In genomic region chr16:68357923-68358322, GRCh38 we compare ENCODE assay signal across 22 cellular contexts. TPM values are rescaled to one million over a fixed set of nuclear protein-coding genes. Genes with fewer than 3 reads are reported as not detected.
DNase-seq lines count a peak whose midpoint lies in the region; ATAC-seq, FAIRE-seq and TF ChIP-seq lines count a peak whose summit lies in the region.
"Had no signal": no experiment of that assay in that cellular context is flagged by ENCODE, and none has a peak within 500 bp of the region (broad histone marks: within the 10 kb centered on the region; RNA-seq: fewer than 3 reads in every experiment).

No MANE protein-coding gene starts in this region.

- 86 to 94% methylated on average over 2 to 11 of the region's 11 CpGs for WGBS in transverse colon (ENCODE audit: low coverage in 1 of 2), 2 donors

- peaks cover 65% of the 10 kb centered on the region for H3K36me3 Mint-ChIP-seq in activated CD8-positive, alpha-beta T cell treated with anti-CD3 and anti-CD28 coated beads, Interleukin-2, amount 10 ng/mL, durations not matched to agents 7 days and 5 days (ENCODE audit: low read depth)
- peaks cover 45% of the 10 kb centered on the region for H3K36me3 Mint-ChIP-seq in activated CD8-positive, alpha-beta T cell treated with anti-CD3 and anti-CD28 coated beads for 36 hours (ENCODE audit: low read depth)
- peaks cover 11% of the 10 kb centered on the region for H3K36me3 Mint-ChIP-seq in T-helper 17 cell (ENCODE audit: low read depth)

- TF ChIP-seq EP300 in transverse colon (IDR thresholded peaks at IDR 0.05; ENCODE audit: low read depth) = no peak

- TF ChIP-seq POLR2A in transverse colon (IDR thresholded peaks at IDR 0.05) (peak; percentile 24), GM12892 (IDR thresholded peaks at IDR 0.05; ENCODE audit: low read depth, low read length) (no peak)

- H3K4me3 ChIP-seq in transverse colon = no peak overlapping the region
- H3K4me3 ChIP-seq: GM12878 had no signal

- peaks cover 0 to 14% (median 0%) of the 10 kb centered on the region in 4 donors for H3K4me1 ChIP-seq in transverse colon

- H3K27ac Mint-ChIP-seq in activated CD8-positive, alpha-beta T cell treated with anti-CD3 and anti-CD28 coated beads, Interleukin-2, amount 10 ng/mL, durations not matched to agents 7 days and 5 days = peak overlapping the region; percentile 57
- H3K27ac Mint-ChIP-seq in activated CD8-positive, alpha-beta T cell treated with anti-CD3 and anti-CD28 coated beads for 36 hours = no peak overlapping the region
- H3K27ac Mint-ChIP-seq in T-helper 17 cell = no peak overlapping the region
- H3K27ac Mint-ChIP-seq: B cell had no signal

- peaks cover 0 to 21% (median 7%) of the 10 kb centered on the region in 4 donors for H3K36me3 ChIP-seq in transverse colon

- no peak for TF ChIP-seq CTCF in activated CD8-positive, alpha-beta T cell treated with anti-CD3 and anti-CD28 coated beads for 36 hours (IDR thresholded peaks at IDR 0.05)
- no peak for TF ChIP-seq CTCF in transverse colon (IDR thresholded peaks at IDR 0.05)

- no peak overlapping the region for H3K4me3 Mint-ChIP-seq in activated CD8-positive, alpha-beta T cell treated with anti-CD3 and anti-CD28 coated beads, Interleukin-2, amount 10 ng/mL, durations not matched to agents 7 days and 5 days
- no peak overlapping the region for H3K4me3 Mint-ChIP-seq in activated CD8-positive, alpha-beta T cell treated with anti-CD3 and anti-CD28 coated beads for 36 hours
- H3K4me3 Mint-ChIP-seq in T-helper 17 cell = peak overlapping the region; percentile 65
- H3K4me3 Mint-ChIP-seq: B cell had no signal

- H3K4me1 Mint-ChIP-seq in activated CD8-positive, alpha-beta T cell treated with anti-CD3 and anti-CD28 coated beads, Interleukin-2, amount 10 ng/mL, durations not matched to agents 7 days and 5 days (ENCODE audit: low read depth) = peaks cover 48% of the 10 kb centered on the region
- peaks cover 34% of the 10 kb centered on the region for H3K4me1 Mint-ChIP-seq in activated CD8-positive, alpha-beta T cell treated with anti-CD3 and anti-CD28 coated beads for 36 hours (ENCODE audit: low read depth)
- H3K4me1 Mint-ChIP-seq in T-helper 17 cell = peaks cover 17% of the 10 kb centered on the region

- no peaks in the 10 kb centered on the region for H3K9me3 Mint-ChIP-seq in activated CD8-positive, alpha-beta T cell treated with anti-CD3 and anti-CD28 coated beads, Interleukin-2, amount 10 ng/mL, durations not matched to agents 7 days and 5 days (ENCODE audit: insufficient read depth)
- H3K9me3 Mint-ChIP-seq in activated CD8-positive, alpha-beta T cell treated with anti-CD3 and anti-CD28 coated beads for 36 hours = no peaks in the 10 kb centered on the region
- H3K9me3 Mint-ChIP-seq: CD4-positive, alpha-beta memory T cell had no signal

- DNase-seq in activated CD8-positive, alpha-beta T cell treated with anti-CD3 and anti-CD28 coated beads, Interleukin-2, amount 10 ng/mL, durations not matched to agents 7 days and 5 days = no peak
- no peak for DNase-seq in activated CD8-positive, alpha-beta T cell treated with anti-CD3 and anti-CD28 coated beads for 36 hours
- DNase-seq in T-helper 17 cell = no peak
- no peak for DNase-seq in left colon
- DNase-seq in transverse colon = no peak
- no peak for DNase-seq in AML-193 (lab: John Stamatoyannopoulos, UW)
- no peak for DNase-seq in SIG-M5 (lab: John Stamatoyannopoulos, UW)
- DNase-seq in GM12892 (ENCODE audit: insufficient read length) = no peak
- DNase-seq: 8988T; CD4-positive, alpha-beta memory T cell; EL; GOT3; NCI-H1105 treated with DMSO at 0.1 percent for 48 hours; NCI-H1694; NCI-H2081 treated with DMSO at 0.1 percent for 48 hours; NCI-H774; OCI-M1; SHP77 treated with DMSO at 0.1 percent for 48 hours had no signal

- CTCF ChIA-PET in activated CD8-positive, alpha-beta T cell treated with anti-CD3 and anti-CD28 coated beads, Interleukin-2, amount 10 ng/mL, durations not matched to agents 7 days and 5 days (lab: Charles Lee) = interaction anchor here (1.1 to 6.0 kb wide), 4 partner anchors 11 to 163 kb away, joined by 4 to 34 read pairs (median 6); no protein-coding TSS in a partner anchor
- CTCF ChIA-PET in activated CD8-positive, alpha-beta T cell treated with anti-CD3 and anti-CD28 coated beads for 36 hours (lab: Charles Lee) = interaction anchor here (0.9 to 5.3 kb wide), 4 partner anchors 10 to 163 kb away, joined by 3 to 28 read pairs (median 3); no protein-coding TSS in a partner anchor

- no peak for FAIRE-seq in GM12892 (lab: Jason Lieb, UNC)
- FAIRE-seq: GM12878, GM18507 had no signal

- peaks cover 3% of the 10 kb centered on the region for H3K27me3 Mint-ChIP-seq in activated CD8-positive, alpha-beta T cell treated with anti-CD3 and anti-CD28 coated beads, Interleukin-2, amount 10 ng/mL, durations not matched to agents 7 days and 5 days (ENCODE audit: low read depth)
- H3K27me3 Mint-ChIP-seq in activated CD8-positive, alpha-beta T cell treated with anti-CD3 and anti-CD28 coated beads for 36 hours = no peaks in the 10 kb centered on the region
- no peaks in the 10 kb centered on the region for H3K27me3 Mint-ChIP-seq in T-helper 17 cell
- H3K27me3 Mint-ChIP-seq: B cell; CD4-positive, alpha-beta memory T cell had no signal

- H3K27ac ChIP-seq in transverse colon = no peak overlapping the region

- intact Hi-C loops in activated CD8-positive, alpha-beta T cell treated with anti-CD3 and anti-CD28 coated beads for 36 hours (cut with micrococcal nuclease) = no loop called here
- intact Hi-C loops in left colon (cut with DNase I, micrococcal nuclease) = no loop called here
- intact Hi-C loops in transverse colon (cut with DNase I; ENCODE audit: low total_unique reads) = no loop called here

- in situ Hi-C loops in transverse colon (cut with MboI; ENCODE audit: low pct_ligation_motif_present in 1 of 4, low pct_unique_long_range_greater_than_20kb in 1 of 4, low sequenced_read_pairs in 3 of 4) = no loop called here

- no peaks in the 10 kb centered on the region for H3K27me3 ChIP-seq in transverse colon

- H3K9me3 ChIP-seq in T-helper 17 cell (ENCODE audit: control insufficient read depth, low read length, poor library complexity, severe bottlenecking) = no peaks in the 10 kb centered on the region
- H3K9me3 ChIP-seq in transverse colon = no peaks in the 10 kb centered on the region

- no peak for ATAC-seq in activated CD8-positive, alpha-beta T cell treated with anti-CD3 and anti-CD28 coated beads, Interleukin-2, amount 10 ng/mL, durations not matched to agents 7 days and 5 days
- no peak for ATAC-seq in activated CD8-positive, alpha-beta T cell treated with anti-CD3 and anti-CD28 coated beads for 36 hours
- ATAC-seq in T-helper 17 cell (no peak), left colon (peak; percentile 1)
- ATAC-seq: GM12878, HCT116 had no signal

- POLR2A ChIA-PET in activated CD8-positive, alpha-beta T cell treated with anti-CD3 and anti-CD28 coated beads, Interleukin-2, amount 10 ng/mL, durations not matched to agents 7 days and 5 days (lab: Charles Lee) = no interaction called here
- POLR2A ChIA-PET in activated CD8-positive, alpha-beta T cell treated with anti-CD3 and anti-CD28 coated beads for 36 hours (lab: Charles Lee) = interaction anchor here (1.8 kb wide), 1 partner anchor 12 kb away, joined by 4 read pairs; no protein-coding TSS in a partner anchor

RNA-seq across cellular contexts. Expression of gene PRMT7, which starts 47.1 kb away (rescaled TPM):
- 10 to 100 TPM; 70.4 to 73.2 TPM for total RNA-seq in activated CD8-positive, alpha-beta T cell treated with anti-CD3 and anti-CD28 coated beads, Interleukin-2, amount 10 ng/mL, durations not matched to agents 7 days and 5 days
- 10 to 100 TPM; 67.4 to 78.4 TPM for total RNA-seq in activated CD8-positive, alpha-beta T cell treated with anti-CD3 and anti-CD28 coated beads for 36 hours
- total RNA-seq in T-helper 17 cell (10 to 100 TPM; 55.2 to 59.4 TPM), left colon (10 to 100 TPM; 26.3 to 27.7 TPM), transverse colon (100 to 1,000 TPM in 1 of 4 donors, 10 to 100 TPM in 3; 20.6 to 115 (median 38.5) TPM)
- polyA plus RNA-seq in GM12892 (2012; ENCODE audit: missing spikeins) = 39.4 TPM

RNA-seq across cellular contexts. Expression of gene SLC7A6OS, which starts 47.2 kb away (rescaled TPM):
- 10 to 100 TPM; 26.3 to 30.7 TPM for total RNA-seq in activated CD8-positive, alpha-beta T cell treated with anti-CD3 and anti-CD28 coated beads, Interleukin-2, amount 10 ng/mL, durations not matched to agents 7 days and 5 days
- 10 to 100 TPM; 20.2 to 23.1 TPM for total RNA-seq in activated CD8-positive, alpha-beta T cell treated with anti-CD3 and anti-CD28 coated beads for 36 hours
- total RNA-seq in T-helper 17 cell = 10 to 100 TPM; 35.3 to 36.0 TPM
- total RNA-seq in left colon = 10 to 100 TPM; 13.9 to 15.4 TPM
- 10 to 100 TPM in 3 of 4 donors, 1 to 10 TPM in 1; 7.8 to 49.0 (median 15.3) TPM for total RNA-seq in transverse colon
- 14.9 TPM for polyA plus RNA-seq in GM12892 (2012; ENCODE audit: missing spikeins)
